14 cellular contexts compared by ENCODE assay signal in genomic region chr9:27785714-27786100, GRCh38.
DNase-seq lines count a peak whose midpoint lies in the region; ATAC-seq and TF ChIP-seq lines count a peak whose summit lies in the region.
"Had no signal": no experiment of that assay in that cellular context is flagged by ENCODE, and none has a peak within 500 bp of the region (broad histone marks: within the 10 kb centered on the region; RNA-seq: fewer than 3 reads in every experiment).

No MANE protein-coding gene starts in this region.

- H3K18ac ChIP-seq in mesenchymal stem cell (ENCODE audit: low read depth in 1 of 2, low read length in 2 of 2), result no peak overlapping the region

- no peak overlapping the region for H2AFZ ChIP-seq in mesenchymal stem cell (ENCODE audit: low read depth, low read length)

- no peak overlapping the region for H3K4me2 ChIP-seq in mesenchymal stem cell (ENCODE audit: low read length, poor library complexity, severe bottlenecking)

- peaks cover 46% of the 10 kb centered on the region for H3K9me3 Mint-ChIP-seq in HFFc6

- no peak overlapping the region for H2BK5ac ChIP-seq in mesenchymal stem cell (ENCODE audit: low read depth, low read length, poor library complexity, severe bottlenecking)

- DNase-seq in MV-4-11 (lab: John Stamatoyannopoulos, UW) (peak; percentile 66), mesenchymal stem cell (peak; percentile 54), HFFc6 (no peak), NOMO-1 treated with dmso at 0.1 percent for 144 hours (lab: John Stamatoyannopoulos, UW; ENCODE audit: unreplicated experiment) (no peak), adrenal gland (no peak)
- no peak for DNase-seq in stimulated activated naive CD4-positive, alpha-beta T cell (lab: John Stamatoyannopoulos, UW)
- DNase-seq: activated gamma-delta T cell; effector memory CD4-positive, alpha-beta T cell; KG1; naive thymus-derived CD8-positive, alpha-beta T cell; NCI-H526; upper lobe of left lung had no signal

- H4K91ac ChIP-seq in mesenchymal stem cell (ENCODE audit: low read length), result no peak overlapping the region

- no peaks in the 10 kb centered on the region for H3K27me3 ChIP-seq in mesenchymal stem cell (ENCODE audit: control insufficient read depth in 1 of 2, insufficient read depth in 1 of 2, low read length in 2 of 2)
- no peaks in the 10 kb centered on the region for H3K27me3 ChIP-seq in adrenal gland
- H3K27me3 ChIP-seq: upper lobe of left lung had no signal

- H3K4me1 ChIP-seq in mesenchymal stem cell (ENCODE audit: control insufficient read depth, insufficient read depth, low read depth, low read length), result peaks cover 4% of the 10 kb centered on the region
- H3K4me1 ChIP-seq in adrenal gland (replicated peaks in 1 of 2), result no peaks in the 10 kb centered on the region
- H3K4me1 ChIP-seq: upper lobe of left lung had no signal

- no peak overlapping the region for H3K4me3 Mint-ChIP-seq in HFFc6
- H3K4me3 Mint-ChIP-seq: naive thymus-derived CD8-positive, alpha-beta T cell had no signal

- H2BK15ac ChIP-seq in mesenchymal stem cell (ENCODE audit: low read depth, poor library complexity, severe bottlenecking), result no peak overlapping the region

- H2AK5ac ChIP-seq in mesenchymal stem cell (ENCODE audit: low read length, severe bottlenecking), result no peak overlapping the region

- no peaks in the 10 kb centered on the region for H3K4me1 Mint-ChIP-seq in HFFc6 (ENCODE audit: low read depth)
- H3K4me1 Mint-ChIP-seq: naive thymus-derived CD8-positive, alpha-beta T cell had no signal

- H3K27ac ChIP-seq in mesenchymal stem cell (ENCODE audit: low read length, poor library complexity, severe bottlenecking) (peak overlapping the region; percentile 6), adrenal gland (no peak overlapping the region)
- H3K27ac ChIP-seq: upper lobe of left lung had no signal

- no peak for TF ChIP-seq CTCF in HFFc6 (IDR thresholded peaks at IDR 0.05)
- TF ChIP-seq CTCF in adrenal gland (IDR thresholded peaks at IDR 0.05), result no peak

- no peaks in the 10 kb centered on the region for H3K79me1 ChIP-seq in mesenchymal stem cell (replicated peaks; ENCODE audit: low read length, poor library complexity, severe bottlenecking)

- no peaks in the 10 kb centered on the region for H3K27me3 Mint-ChIP-seq in HFFc6 (ENCODE audit: insufficient read depth)

- H3K36me3 ChIP-seq in mesenchymal stem cell (ENCODE audit: control insufficient read depth in 1 of 2, insufficient read depth in 2 of 2, low read depth in 1 of 2, low read length in 2 of 2) (no peaks in the 10 kb centered on the region), adrenal gland (replicated peaks in 1 of 2) (no peaks in the 10 kb centered on the region)
- H3K36me3 ChIP-seq: upper lobe of left lung had no signal

- no peak overlapping the region for H2BK120ac ChIP-seq in mesenchymal stem cell (ENCODE audit: low read depth, low read length)

- H3K4me3 ChIP-seq in mesenchymal stem cell (ENCODE audit: insufficient read depth in 1 of 2, low read depth in 1 of 2, low read length in 2 of 2) (no peak overlapping the region), adrenal gland (no peak overlapping the region)
- H3K4me3 ChIP-seq: upper lobe of left lung had no signal

- H2BK12ac ChIP-seq in mesenchymal stem cell (ENCODE audit: low read length in 2 of 2), result no peak overlapping the region

- intact Hi-C loops in adrenal gland (cut with DNase I), result no loop called here

- no peak overlapping the region for H4K8ac ChIP-seq in mesenchymal stem cell (ENCODE audit: low read length)

- no peak for TF ChIP-seq POLR2A in adrenal gland (IDR thresholded peaks at IDR 0.05)

- H3K9me3 ChIP-seq in mesenchymal stem cell (ENCODE audit: control insufficient read depth, low read length) (no peaks in the 10 kb centered on the region), adrenal gland (replicated peaks in 1 of 3) (no peaks in the 10 kb centered on the region)
- H3K9me3 ChIP-seq: upper lobe of left lung had no signal

- no peak overlapping the region for H3K4ac ChIP-seq in mesenchymal stem cell (ENCODE audit: low read depth in 1 of 2, low read length in 2 of 2)

- no peak overlapping the region for H3K27ac Mint-ChIP-seq in HFFc6
- H3K27ac Mint-ChIP-seq: naive thymus-derived CD8-positive, alpha-beta T cell had no signal

- peak; percentile 85 for ATAC-seq in GM19351 (IDR thresholded peaks at IDR 0.05; ENCODE audit: unreplicated experiment)
- ATAC-seq in HG02798 (IDR thresholded peaks at IDR 0.05; ENCODE audit: poor library complexity, unreplicated experiment), result peak; percentile 86
- ATAC-seq: naive thymus-derived CD8-positive, alpha-beta T cell had no signal

- H3K23ac ChIP-seq in mesenchymal stem cell (ENCODE audit: low read length in 2 of 2), result no peak overlapping the region

- H3K14ac ChIP-seq in mesenchymal stem cell (ENCODE audit: low read length in 2 of 2), result no peak overlapping the region

- no peaks in the 10 kb centered on the region for H3K36me3 Mint-ChIP-seq in HFFc6 (ENCODE audit: low read depth)
- H3K36me3 Mint-ChIP-seq: naive thymus-derived CD8-positive, alpha-beta T cell had no signal

- H3K9ac ChIP-seq in mesenchymal stem cell (ENCODE audit: low read length), result no peak overlapping the region

Comparison
In these comparisons a context has a peak if more than half of its experiments do, and no peak if none do; other contexts are left out.
1. DNase-seq: peak in MV-4-11 (single experiment) and mesenchymal stem cell (single experiment); none in HFFc6 (single experiment), stimulated activated naive CD4-positive, alpha-beta T cell (0 of 6), NOMO-1 treated with dmso at 0.1 percent for 144 hours (single experiment) and adrenal gland (0 of 7).